1 cellular context compared by ENCODE assay signal in genomic region chr6:53436904-53437303, GRCh38.
TF ChIP-seq lines count a peak whose summit lies in the region.

No MANE protein-coding gene starts in this region.

TF ChIP-seq in GM12878, 131 proteins besides CTCF, POLR2A, EP300 and RAD21 (continued from another document):
- TF ChIP-seq E2F4 (IDR thresholded peaks at IDR 0.05; ENCODE audit: low read depth, low read length) (no peak), SUZ12 (IDR thresholded peaks at IDR 0.05; ENCODE audit: unreplicated experiment) (no peak), IRF4 (IDR thresholded peaks at IDR 0.05; ENCODE audit: low read depth, low read length) (no peak), MYB (IDR thresholded peaks at IDR 0.05; ENCODE audit: borderline replicate concordance, low read depth, low read length) (no peak), HDAC6 (IDR thresholded peaks at IDR 0.05; ENCODE audit: unreplicated experiment) (no peak), ASH2L (IDR thresholded peaks at IDR 0.05; ENCODE audit: borderline replicate concordance, low read depth) (no peak), FOXM1 (IDR thresholded peaks at IDR 0.05; ENCODE audit: low read depth, low read length) (no peak)
